ENCODE assay signal across 18 cellular contexts in the genomic region with DNA sequence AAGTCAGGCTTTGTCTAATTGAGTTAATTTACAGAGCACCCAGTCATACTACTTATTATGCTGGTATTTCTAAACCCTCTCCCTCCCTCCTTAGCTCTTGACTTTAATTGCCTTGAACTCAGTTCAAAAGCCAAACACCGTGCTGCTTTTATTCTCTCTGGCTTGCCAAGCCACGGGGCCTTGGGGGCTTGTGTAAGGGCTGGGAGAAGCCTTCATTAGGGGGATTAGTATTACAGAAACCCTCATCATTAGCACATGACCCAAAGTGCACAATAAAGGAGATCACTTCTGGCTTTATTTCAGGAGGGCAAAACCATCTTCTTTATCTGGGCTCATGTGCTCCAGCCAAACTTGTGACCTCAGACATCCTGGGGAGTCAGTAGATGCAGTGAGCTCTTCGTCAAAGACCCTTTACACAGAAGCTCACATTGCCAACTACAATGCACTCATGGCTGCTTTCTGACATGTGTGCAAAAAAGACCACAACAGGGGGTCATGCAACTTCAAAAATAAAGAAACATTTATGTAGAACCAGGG. TPM values are rescaled to one million over a fixed set of nuclear protein-coding genes. Genes with fewer than 3 reads are reported as not detected.
A peak's percentile ranks its signal among the peaks of the same experiment; 100 is the strongest.
DNase-seq lines count a peak whose midpoint lies in the region; ATAC-seq, FAIRE-seq and TF ChIP-seq lines count a peak whose summit lies in the region.
"Had no signal": no experiment of that assay in that cellular context is flagged by ENCODE, and none has a peak within 500 bp of the region (broad histone marks: within the 10 kb centered on the region; RNA-seq: fewer than 3 reads in every experiment).

Gene DCT, minus strand, starts transcription at position 124 of the 537 bp plus-strand sequence. CDS start 427 bp downstream, outside the sequence.

- peaks cover 12% of the 10 kb centered on the region for H3F3A ChIP-seq in neural progenitor cell (ENCODE audit: low read depth)

- no peaks in the 10 kb centered on the region for H3K9me3 Mint-ChIP-seq in neural progenitor cell
- H3K9me3 Mint-ChIP-seq: activated naive CD8-positive, alpha-beta T cell treated with anti-CD3 and anti-CD28 coated beads, Interleukin-2, amount 10 ng/mL, durations not matched to agents 7 days and 5 days had no signal

- H3K27me3 ChIP-seq in HAP-1 (ENCODE audit: low read depth), result no peaks in the 10 kb centered on the region
- H3K27me3 ChIP-seq in neural progenitor cell, result no peaks in the 10 kb centered on the region
- H3K27me3 ChIP-seq: MG63, right atrium auricular region had no signal

- H3K4me3 ChIP-seq in HAP-1 (no peak within 1 kb of the TSS), neural progenitor cell (no peak within 1 kb of the TSS)
- H3K4me3 ChIP-seq: MG63, right atrium auricular region had no signal

- peak; percentile 33 for DNase-seq in D721Med (ENCODE audit: insufficient read length, low spot score)
- peak; percentile 27 to 47 for DNase-seq in HAP-1 (ENCODE audit: low spot score in 2 of 2)
- DNase-seq in NCI-H82 treated with DMSO at 0.1 percent for 48 hours (lab: John Stamatoyannopoulos, UW; ENCODE audit: unreplicated experiment), result peak; percentile 100
- DNase-seq in neural progenitor cell (ENCODE audit: low spot score), result peak; percentile 63
- DNase-seq in activated CD8-positive, alpha-beta memory T cell treated with anti-CD3 and anti-CD28 coated beads, Interleukin-2, amount 50 U/mL, for 4 hours, result no peak
- no peak for DNase-seq in medulla oblongata (ENCODE audit: extremely low spot score)
- DNase-seq: activated CD4-positive, alpha-beta T cell treated with anti-CD3 and anti-CD28 coated beads for 1 hour; activated naive CD8-positive, alpha-beta T cell treated with anti-CD3 and anti-CD28 coated beads, Interleukin-2, amount 10 ng/mL, durations not matched to agents 7 days and 5 days; caudate nucleus; foreskin fibroblast; MG63; naive thymus-derived CD8-positive, alpha-beta T cell; T-helper 2 cell had no signal

- TF ChIP-seq CTCF in D721Med (IDR thresholded peaks at IDR 0.05; ENCODE audit: insufficient read depth, missing control alignments), result no peak
- TF ChIP-seq CTCF in neural progenitor cell (IDR thresholded peaks at IDR 0.05), result no peak

- H3K9me3 ChIP-seq in HAP-1 (no peaks in the 10 kb centered on the region), neural progenitor cell (ENCODE audit: low read depth) (no peaks in the 10 kb centered on the region)
- H3K9me3 ChIP-seq: MG63, right atrium auricular region had no signal

- H3K36me3 Mint-ChIP-seq in neural progenitor cell, result no peaks in the 10 kb centered on the region
- H3K36me3 Mint-ChIP-seq: naive thymus-derived CD8-positive, alpha-beta T cell had no signal

- H3K36me3 ChIP-seq in HAP-1 (replicated peaks), result no peaks in the 10 kb centered on the region
- H3K36me3 ChIP-seq in neural progenitor cell, result no peaks in the 10 kb centered on the region
- H3K36me3 ChIP-seq: MG63, right atrium auricular region had no signal

- H3K27me3 Mint-ChIP-seq in neural progenitor cell (ENCODE audit: insufficient read depth, low read depth), result peaks cover 8% of the 10 kb centered on the region
- H3K27me3 Mint-ChIP-seq: activated naive CD8-positive, alpha-beta T cell treated with anti-CD3 and anti-CD28 coated beads, Interleukin-2, amount 10 ng/mL, durations not matched to agents 7 days and 5 days had no signal

- peaks cover 42% of the 10 kb centered on the region for H3K4me1 Mint-ChIP-seq in neural progenitor cell
- H3K4me1 Mint-ChIP-seq: naive thymus-derived CD8-positive, alpha-beta T cell had no signal

- H3K4me1 ChIP-seq in HAP-1 (no peaks in the 10 kb centered on the region), neural progenitor cell (peaks cover 13% of the 10 kb centered on the region)
- H3K4me1 ChIP-seq: right atrium auricular region had no signal

- H3K27ac ChIP-seq in neural progenitor cell, result no peak within 1 kb of the TSS

- H3K4me3 Mint-ChIP-seq in neural progenitor cell, result peak within 1 kb of the TSS; percentile 12
- H3K4me3 Mint-ChIP-seq: activated naive CD8-positive, alpha-beta T cell treated with anti-CD3 and anti-CD28 coated beads, Interleukin-2, amount 10 ng/mL, durations not matched to agents 7 days and 5 days; naive thymus-derived CD8-positive, alpha-beta T cell had no signal

- peak; percentile 96 for FAIRE-seq in D721Med (lab: Jason Lieb, UNC)
- FAIRE-seq: H54, HepG2 had no signal

- in situ Hi-C loops in HAP-1 (cut with MboI; ENCODE audit: low sequenced_read_pairs), result no loop called here

- no peaks in the 10 kb centered on the region for H3K79me2 ChIP-seq in neural progenitor cell (ENCODE audit: low read depth)

- no peak within 1 kb of the TSS for H2AFZ ChIP-seq in neural progenitor cell (replicated peaks)

- H4K20me1 ChIP-seq in neural progenitor cell (ENCODE audit: low read depth), result no peaks in the 10 kb centered on the region

- peak within 1 kb of the TSS; percentile 88 for H3K27ac Mint-ChIP-seq in neural progenitor cell
- H3K27ac Mint-ChIP-seq: activated naive CD8-positive, alpha-beta T cell treated with anti-CD3 and anti-CD28 coated beads, Interleukin-2, amount 10 ng/mL, durations not matched to agents 7 days and 5 days had no signal

- ATAC-seq in GM19397 (IDR thresholded peaks at IDR 0.05; ENCODE audit: unreplicated experiment), result no peak
- ATAC-seq: HepG2; naive thymus-derived CD8-positive, alpha-beta T cell; Right ventricle myocardium inferior had no signal

- peak within 1 kb of the TSS; percentile 58 for H3K4me2 ChIP-seq in neural progenitor cell

- H3K9ac ChIP-seq in neural progenitor cell, result no peak within 1 kb of the TSS

RNA-seq across cellular contexts. Expression of gene DCT, which starts in this region (rescaled TPM):
- 0.09 TPM in 1 of 2 replicates, not detected in the other for total RNA-seq in neural progenitor cell (ENCODE audit: low replicate concordance)
- total RNA-seq: HepG2 had no signal

Comparison
In these comparisons a context has a peak if more than half of its experiments do, and no peak if none do; other contexts are left out.
1. Peak in DNase-seq and H3K4me2 ChIP-seq in neural progenitor cell; RNA of the gene not detected or under 1 TPM.
2. DNase-seq: peak in D721Med (single experiment), HAP-1 (2 of 2) and NCI-H82 treated with DMSO at 0.1 percent for 48 hours (single experiment); none in activated CD8-positive, alpha-beta memory T cell treated with anti-CD3 and anti-CD28 coated beads, Interleukin-2, amount 50 U/mL, for 4 hours (single experiment) and medulla oblongata (single experiment).